1 cellular context compared by ENCODE assay signal in genomic region chr11:107951105-107951504, GRCh38.
TF ChIP-seq lines count a peak whose summit lies in the region.

No MANE protein-coding gene starts in this region.

TF ChIP-seq in GM23338, 12 proteins besides CTCF, POLR2A, EP300 and RAD21 (continued from another document):
- TF ChIP-seq ETS1 (IDR thresholded peaks at IDR 0.05) = no peak
- TF ChIP-seq REST (IDR thresholded peaks at IDR 0.05; ENCODE audit: unreplicated experiment) = no peak
